In genomic region chr11:6481924-6482275, GRCh38 we compare ENCODE assay signal across 8 cellular contexts. TPM values are rescaled to one million over a fixed set of nuclear protein-coding genes. Genes with fewer than 3 reads are reported as not detected.
DNase-seq lines count a peak whose midpoint lies in the region; ATAC-seq, FAIRE-seq and TF ChIP-seq lines count a peak whose summit lies in the region.

No MANE protein-coding gene starts in this region.

- H3K4me3 ChIP-seq in fibroblast of villous mesenchyme (ENCODE audit: low read depth, low read length) (peak overlapping the region; percentile 97), sigmoid colon (peak overlapping the region; percentile 67 to 84 (median 79))

- WGBS in sigmoid colon, 2 donors = 1 to 6% methylated on average over 13 of the region's 13 CpGs

- TF ChIP-seq EP300 in sigmoid colon (IDR thresholded peaks at IDR 0.05) = no peak

- no peak for TF ChIP-seq POLR2A in sigmoid colon (IDR thresholded peaks at IDR 0.05)

- peaks cover 0 to 41% (median 29%) of the 10 kb centered on the region in 4 donors for H3K4me1 ChIP-seq in sigmoid colon

- no peaks in the 10 kb centered on the region for H3K9me3 ChIP-seq in T-helper 17 cell (ENCODE audit: control insufficient read depth, low read length, poor library complexity, severe bottlenecking)
- no peaks in the 10 kb centered on the region for H3K9me3 ChIP-seq in sigmoid colon

- ATAC-seq in Right ventricle myocardium inferior (peak; percentile 4), T-helper 17 cell (peak; percentile 6)

- POLR2A ChIA-PET in HEK293T (lab: Yijun Ruan, JAX) = interaction anchor here (0.7 to 2.8 kb wide), 12 partner anchors 8 to 201 kb away, joined by 3 to 22 read pairs (median 5); partner anchors contain the start of genes APBB1, MRPL17 and SMPD1

- DNase-seq in Right ventricle myocardium inferior (ENCODE audit: missing footprints) = no peak
- no peak for DNase-seq in cardiac septum (ENCODE audit: low spot score)
- DNase-seq in T-helper 17 cell = no peak
- peak; percentile 37 for DNase-seq in fibroblast of villous mesenchyme (ENCODE audit: low read depth)
- DNase-seq in sigmoid colon = no peak
- DNase-seq in HTR-8/SVneo (ENCODE audit: insufficient read length, low spot score) = no peak
- DNase-seq in HEK293T (ENCODE audit: extremely low spot score) = no peak
- no peak for DNase-seq in NCI-H1092 treated with DMSO at 0.1 percent for 48 hours (lab: John Stamatoyannopoulos, UW)

- H3K27ac Mint-ChIP-seq in T-helper 17 cell = peak overlapping the region; percentile 94

- H3K36me3 ChIP-seq in sigmoid colon = peaks cover 9 to 64% (median 27%) of the 10 kb centered on the region in 4 donors

- peaks cover 26% of the 10 kb centered on the region for H3K4me1 Mint-ChIP-seq in T-helper 17 cell

- H3K27me3 Mint-ChIP-seq in T-helper 17 cell = no peaks in the 10 kb centered on the region

- CTCF ChIA-PET in HEK293T (lab: Yijun Ruan, JAX) = no interaction called here

- FAIRE-seq in HTR-8/SVneo (lab: Jason Lieb, UNC) = no peak

- intact Hi-C loops in Right ventricle myocardium inferior (cut with DNase I) (loop anchor here (5.0 kb wide), 1 partner anchor 120 kb away; the partner anchor contains the start of genes ILK and RRP8), cardiac septum (cut with DNase I) (loop anchor here (5.0 kb wide), 2 partner anchors 120 to 200 kb away; partner anchors contain the start of genes ILK, MRPL17 and RRP8), sigmoid colon (cut with DNase I) (loop anchor here (2.0 to 5.0 kb wide), 3 partner anchors 120 to 201 kb away; partner anchors contain the start of genes ILK, MRPL17 and RRP8)

- peaks cover 17% of the 10 kb centered on the region for H3K36me3 Mint-ChIP-seq in T-helper 17 cell (ENCODE audit: low read depth)

- TF ChIP-seq CTCF in fibroblast of villous mesenchyme (IDR thresholded peaks at IDR 0.05; ENCODE audit: insufficient read depth, low read depth, low read length) = no peak
- no peak for TF ChIP-seq CTCF in sigmoid colon (IDR thresholded peaks at IDR 0.05)

- peak overlapping the region; percentile 96 for H3K4me3 Mint-ChIP-seq in T-helper 17 cell

- peak overlapping the region; percentile 88 to 94 (median 91) for H3K27ac ChIP-seq in sigmoid colon

- no peaks in the 10 kb centered on the region for H3K27me3 ChIP-seq in sigmoid colon

TF ChIP-seq in HEK293T, 16 proteins besides CTCF, POLR2A, EP300 and RAD21:
- no peak for TF ChIP-seq ARNT (IDR thresholded peaks at IDR 0.05)
- TF ChIP-seq HDGF (IDR thresholded peaks at IDR 0.05; ENCODE audit: borderline replicate concordance) = no peak
- no peak for TF ChIP-seq FOXK2 (IDR thresholded peaks at IDR 0.05)
- TF ChIP-seq FOXM1 (IDR thresholded peaks at IDR 0.05; ENCODE audit: borderline replicate concordance) = no peak
- TF ChIP-seq SUZ12 (IDR thresholded peaks at IDR 0.05) = no peak
- no peak for TF ChIP-seq ZNF384 (IDR thresholded peaks at IDR 0.05)
- no peak for TF ChIP-seq FOXA1 (IDR thresholded peaks at IDR 0.05)
- no peak for TF ChIP-seq SP1 (IDR thresholded peaks at IDR 0.05)
- no peak for TF ChIP-seq NFRKB (IDR thresholded peaks at IDR 0.05)
- no peak for TF ChIP-seq LEF1 (IDR thresholded peaks at IDR 0.05; ENCODE audit: borderline replicate concordance)
- TF ChIP-seq L3MBTL2 (conservative IDR thresholded peaks at IDR 0.05) = no peak
- no peak for TF ChIP-seq BHLHE40 (IDR thresholded peaks at IDR 0.05; ENCODE audit: borderline replicate concordance)

RNA-seq across cellular contexts. Expression of gene TIMM10B, which starts 0.6 kb away (rescaled TPM):
- total RNA-seq in Right ventricle myocardium inferior (14.1 TPM), cardiac septum (21.7 TPM), T-helper 17 cell (10 to 100 TPM; 44.5 to 52.3 TPM), fibroblast of villous mesenchyme (44.1 and 49.7 TPM in 2 replicates), sigmoid colon (10 to 100 TPM; 24.9 to 47.4 (median 44.2) TPM)
- 10 to 100 TPM; 31.2 to 37.7 (median 36.2) TPM for polyA plus RNA-seq in sigmoid colon

RNA-seq across cellular contexts. Expression of gene ARFIP2, which starts 0.8 kb away (rescaled TPM):
- total RNA-seq in Right ventricle myocardium inferior (15.1 TPM), cardiac septum (20.1 TPM), T-helper 17 cell (10 to 100 TPM; 53.3 to 58.6 TPM), fibroblast of villous mesenchyme (61.2 and 66.9 TPM in 2 replicates), sigmoid colon (10 to 100 TPM; 33.9 to 37.2 (median 35.3) TPM)
- polyA plus RNA-seq in sigmoid colon = 10 to 100 TPM; 55.8 to 68.0 (median 60.7) TPM

RNA-seq across cellular contexts. Expression of gene TRIM3, which starts 8.2 kb away (rescaled TPM):
- 12.5 TPM for total RNA-seq in Right ventricle myocardium inferior
- 11.7 TPM for total RNA-seq in cardiac septum
- total RNA-seq in T-helper 17 cell = 10 to 100 TPM; 14.2 to 21.4 TPM
- 22.0 and 23.5 TPM in 2 replicates for total RNA-seq in fibroblast of villous mesenchyme
- total RNA-seq in sigmoid colon = 10 to 100 TPM; 19.8 to 27.1 (median 24.4) TPM
- polyA plus RNA-seq in sigmoid colon = 10 to 100 TPM; 14.6 to 19.8 (median 17.1) TPM

RNA-seq across cellular contexts. Expression of gene DNHD1, which starts 15.2 kb away (rescaled TPM):
- total RNA-seq in Right ventricle myocardium inferior (3.9 TPM), cardiac septum (8.2 TPM), T-helper 17 cell (10 to 100 TPM; 27.5 to 39.9 TPM), fibroblast of villous mesenchyme (6.1 and 7.3 TPM in 2 replicates), sigmoid colon (10 to 100 TPM; 12.5 to 29.9 (median 15.7) TPM)
- 10 to 100 TPM in 1 of 3 donors, 1 to 10 TPM in 2; 1.4 to 11.1 (median 3.6) TPM for polyA plus RNA-seq in sigmoid colon

RNA-seq across cellular contexts. Expression of gene HPX, which starts 41.1 kb away (rescaled TPM):
- total RNA-seq in Right ventricle myocardium inferior (not detected), cardiac septum (0.27 TPM), T-helper 17 cell (under 1 TPM; 0.47 to 0.86 TPM), fibroblast of villous mesenchyme (under 0.01 TPM in 1 of 2 replicates, not detected in the other), sigmoid colon (1 to 10 TPM in 1 of 4 donors, under 1 TPM in 1, not detected in 2; 0.54 to 3.0 TPM)
- 1 to 10 TPM in 1 of 3 donors, under 1 TPM in 1, not detected in 1; 0.69 to 1.8 TPM for polyA plus RNA-seq in sigmoid colon
